Comparison of ENCODE assay signal across 9 cellular contexts in genomic region chr3:71585126-71585525, GRCh38. TPM values are rescaled to one million over a fixed set of nuclear protein-coding genes. Genes with fewer than 3 reads are reported as not detected.
DNase-seq lines count a peak whose midpoint lies in the region; ATAC-seq and TF ChIP-seq lines count a peak whose summit lies in the region.
"Had no signal": no experiment of that assay in that cellular context is flagged by ENCODE, and none has a peak within 500 bp of the region (broad histone marks: within the 10 kb centered on the region; RNA-seq: fewer than 3 reads in every experiment).

No MANE protein-coding gene starts in this region.

- TF ChIP-seq CTCF in gastrocnemius medialis (IDR thresholded peaks at IDR 0.05 in 4 of 5, conservative IDR thresholded peaks at IDR 0.05 in 1 of 5): no peak

- ATAC-seq in gastrocnemius medialis: no peak
- no peak for ATAC-seq in GM19397 (IDR thresholded peaks at IDR 0.05; ENCODE audit: unreplicated experiment)
- no peak for ATAC-seq in GM21526 (IDR thresholded peaks at IDR 0.05; ENCODE audit: low FRiP score, unreplicated experiment)
- ATAC-seq: Panc1 had no signal

- no peaks in the 10 kb centered on the region for H3K27me3 ChIP-seq in gastrocnemius medialis

- H3K27ac ChIP-seq in epithelial cell of prostate (peak overlapping the region; percentile 83), gastrocnemius medialis (peak overlapping the region; percentile 92 to 94 (median 93))

- in situ Hi-C loops in gastrocnemius medialis (cut with MboI; ENCODE audit: low sequenced_read_pairs in 4 of 4): loop anchor here in 2 of 4 donors (10.0 to 25.0 kb wide), 4 partner anchors 448 to 1048 kb away; no protein-coding TSS in a partner anchor

- DNase-seq in DMS 273 (lab: John Stamatoyannopoulos, UW; ENCODE audit: unreplicated experiment): peak; percentile 25
- no peak for DNase-seq in DMS 273 treated with DMSO at 0.1 percent for 48 hours (lab: John Stamatoyannopoulos, UW)
- DNase-seq in RKO (ENCODE audit: low spot score): peak; percentile 42
- no peak for DNase-seq in epithelial cell of prostate (ENCODE audit: low read depth, low spot score)
- no peak for DNase-seq in gastrocnemius medialis
- DNase-seq in COLO829 (ENCODE audit: low spot score): no peak

- peaks cover 12 to 16% of the 10 kb centered on the region in 2 donors for H3K4me1 ChIP-seq in gastrocnemius medialis

- intact Hi-C loops in gastrocnemius medialis (cut with DNase I; ENCODE audit: low total_unique reads): loop anchor here (2.0 to 10.0 kb wide), 7 partner anchors 210 to 1033 kb away; no protein-coding TSS in a partner anchor

- peak overlapping the region in 3 of 4 donors; percentile 19 to 90 (median 75) for H3K4me3 ChIP-seq in gastrocnemius medialis

- no peaks in the 10 kb centered on the region for H3K36me3 ChIP-seq in gastrocnemius medialis

- TF ChIP-seq POLR2A in gastrocnemius medialis (IDR thresholded peaks at IDR 0.05): no peak

- H3K9me3 ChIP-seq in gastrocnemius medialis: no peaks in the 10 kb centered on the region

RNA-seq across cellular contexts. Expression of gene FOXP1, which starts 1.6 kb away (rescaled TPM):
- 10 to 100 TPM; 13.2 to 46.6 (median 29.2) TPM for total RNA-seq in gastrocnemius medialis

Comparison
In these comparisons a context has a peak if more than half of its experiments do, and no peak if none do; other contexts are left out.
1. DNase-seq: peak in DMS 273 (single experiment) and RKO (single experiment); none in DMS 273 treated with DMSO at 0.1 percent for 48 hours (single experiment), epithelial cell of prostate (single experiment), gastrocnemius medialis (0 of 2) and COLO829 (single experiment).